ENCODE assay signal across 2 cellular contexts in the genomic region with DNA sequence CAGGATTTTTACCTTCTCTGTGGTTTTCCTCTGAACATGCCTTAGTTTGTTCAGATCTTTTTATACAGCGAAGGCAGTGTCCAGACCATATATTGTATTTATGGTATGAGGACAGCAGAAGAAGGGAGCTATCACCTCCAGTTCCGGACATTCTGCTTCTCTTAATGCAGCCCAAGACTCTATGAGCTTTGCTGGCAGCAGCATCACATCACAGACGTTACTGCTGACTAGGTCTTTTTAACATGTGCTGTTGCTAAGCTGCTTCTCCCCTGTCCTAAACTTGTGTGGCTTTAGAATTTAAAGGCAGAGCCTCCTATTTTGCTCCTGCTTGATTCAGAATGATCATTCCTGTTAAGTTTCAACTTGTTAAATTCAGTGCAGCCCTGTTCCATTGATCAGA.
TF ChIP-seq lines count a peak whose summit lies in the region.

No MANE protein-coding gene starts in this region.

TF ChIP-seq in endothelial cell of umbilical vein, 7 proteins besides CTCF, POLR2A, EP300 and RAD21 (continued from another document):
- TF ChIP-seq, protein P1, sequence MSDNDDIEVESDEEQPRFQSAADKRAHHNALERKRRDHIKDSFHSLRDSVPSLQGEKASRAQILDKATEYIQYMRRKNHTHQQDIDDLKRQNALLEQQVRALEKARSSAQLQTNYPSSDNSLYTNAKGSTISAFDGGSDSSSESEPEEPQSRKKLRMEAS (IDR thresholded peaks at IDR 0.05; ENCODE audit: insufficient read depth, insufficient read length): no peak
- no peak for TF ChIP-seq MYC (IDR thresholded peaks at IDR 0.05; ENCODE audit: low read depth, low read length)

TF ChIP-seq in neural cell, 6 proteins besides CTCF, POLR2A, EP300 and RAD21 (continued from another document):
- TF ChIP-seq MXI1 (conservative IDR thresholded peaks at IDR 0.05; ENCODE audit: poor library complexity, severe bottlenecking): no peak
- no peak for TF ChIP-seq TAF1 (IDR thresholded peaks at IDR 0.05; ENCODE audit: low read depth)
- TF ChIP-seq, protein P2, sequence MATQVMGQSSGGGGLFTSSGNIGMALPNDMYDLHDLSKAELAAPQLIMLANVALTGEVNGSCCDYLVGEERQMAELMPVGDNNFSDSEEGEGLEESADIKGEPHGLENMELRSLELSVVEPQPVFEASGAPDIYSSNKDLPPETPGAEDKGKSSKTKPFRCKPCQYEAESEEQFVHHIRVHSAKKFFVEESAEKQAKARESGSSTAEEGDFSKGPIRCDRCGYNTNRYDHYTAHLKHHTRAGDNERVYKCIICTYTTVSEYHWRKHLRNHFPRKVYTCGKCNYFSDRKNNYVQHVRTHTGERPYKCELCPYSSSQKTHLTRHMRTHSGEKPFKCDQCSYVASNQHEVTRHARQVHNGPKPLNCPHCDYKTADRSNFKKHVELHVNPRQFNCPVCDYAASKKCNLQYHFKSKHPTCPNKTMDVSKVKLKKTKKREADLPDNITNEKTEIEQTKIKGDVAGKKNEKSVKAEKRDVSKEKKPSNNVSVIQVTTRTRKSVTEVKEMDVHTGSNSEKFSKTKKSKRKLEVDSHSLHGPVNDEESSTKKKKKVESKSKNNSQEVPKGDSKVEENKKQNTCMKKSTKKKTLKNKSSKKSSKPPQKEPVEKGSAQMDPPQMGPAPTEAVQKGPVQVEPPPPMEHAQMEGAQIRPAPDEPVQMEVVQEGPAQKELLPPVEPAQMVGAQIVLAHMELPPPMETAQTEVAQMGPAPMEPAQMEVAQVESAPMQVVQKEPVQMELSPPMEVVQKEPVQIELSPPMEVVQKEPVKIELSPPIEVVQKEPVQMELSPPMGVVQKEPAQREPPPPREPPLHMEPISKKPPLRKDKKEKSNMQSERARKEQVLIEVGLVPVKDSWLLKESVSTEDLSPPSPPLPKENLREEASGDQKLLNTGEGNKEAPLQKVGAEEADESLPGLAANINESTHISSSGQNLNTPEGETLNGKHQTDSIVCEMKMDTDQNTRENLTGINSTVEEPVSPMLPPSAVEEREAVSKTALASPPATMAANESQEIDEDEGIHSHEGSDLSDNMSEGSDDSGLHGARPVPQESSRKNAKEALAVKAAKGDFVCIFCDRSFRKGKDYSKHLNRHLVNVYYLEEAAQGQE (IDR thresholded peaks at IDR 0.05; ENCODE audit: borderline replicate concordance): no peak
- no peak for TF ChIP-seq EZH2 (IDR thresholded peaks at IDR 0.05; ENCODE audit: borderline replicate concordance, insufficient read depth, low read length, poor library complexity, severe bottlenecking)
- TF ChIP-seq SMC3 (conservative IDR thresholded peaks at IDR 0.05; ENCODE audit: poor library complexity): no peak
